In the genomic region with DNA sequence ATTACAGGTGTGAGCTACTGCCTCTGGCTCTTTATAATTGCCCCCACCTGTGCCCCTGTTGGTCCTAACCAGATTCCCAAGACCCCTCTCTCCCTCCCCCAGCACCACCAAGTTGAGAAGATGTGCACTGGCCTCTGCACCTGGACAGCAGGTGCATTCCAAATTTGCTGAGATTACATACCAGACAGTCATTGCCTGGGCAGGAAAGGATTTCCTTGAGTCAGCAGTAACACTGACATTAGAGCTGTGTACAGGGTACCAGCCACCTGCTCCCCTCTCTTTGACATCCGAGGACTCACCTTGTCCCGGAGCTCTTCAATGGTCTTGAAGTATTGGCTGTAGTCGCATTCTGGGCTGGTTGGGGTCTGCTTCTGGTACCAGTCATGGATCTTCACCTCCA, we compare ENCODE assay signal across 37 cellular contexts. TPM values are rescaled to one million over a fixed set of nuclear protein-coding genes. Genes with fewer than 3 reads are reported as not detected.
DNase-seq lines count a peak whose midpoint lies in the region; ATAC-seq, FAIRE-seq and TF ChIP-seq lines count a peak whose summit lies in the region.
"Had no signal": no experiment of that assay in that cellular context is flagged by ENCODE, and none has a peak within 500 bp of the region (broad histone marks: within the 10 kb centered on the region; RNA-seq: fewer than 3 reads in every experiment).

No MANE protein-coding gene starts in this region.

- H3K9ac ChIP-seq in PC-3 (ENCODE audit: low read length) (no peak overlapping the region), H1 (replicated peaks in 1 of 4; ENCODE audit: extremely low read depth in 1 of 4, low read depth in 3 of 4, low read length in 3 of 4) (no peak overlapping the region), kidney (ENCODE audit: low read length in 2 of 2) (no peak overlapping the region)
- H3K9ac ChIP-seq: neural progenitor cell, parathyroid adenoma, SK-N-SH had no signal

- H3K27ac Mint-ChIP-seq in activated T-helper 1 cell treated with anti-CD3 and anti-CD28 coated beads, Interleukin-12 subunit alpha, Interleukin-12 subunit beta, Interleukin-2, Interleukin-4 antibody, amounts not matched to agents 30 ng/mL and 10 ng/mL and 1 ng/mL, durations not matched to agents 14 hours and 24 hours and 36 hours: no peak overlapping the region
- H3K27ac Mint-ChIP-seq: activated B cell treated with CpG ODN at 0.5 μM for 24 hours; activated T-cell treated with anti-CD3 and anti-CD28 coated beads, Interleukin-2, amount 50 U/mL, for 24 hours; CD4-positive, alpha-beta T cell; neural progenitor cell had no signal

- no peak overlapping the region for H3K56ac ChIP-seq in H1 (replicated peaks; ENCODE audit: insufficient read length, low read depth, low read length)

- no peaks in the 10 kb centered on the region for H3K27me3 ChIP-seq in PC-3 (ENCODE audit: low read length)
- no peaks in the 10 kb centered on the region; a peak in 1 of 7 replicates for H3K27me3 ChIP-seq in H1 (replicated peaks in 1 of 4; ENCODE audit: control insufficient read depth in 3 of 4, extremely low read depth in 1 of 4, insufficient read depth in 3 of 4, low read length in 3 of 4)
- H3K27me3 ChIP-seq in suprapubic skin: peaks cover 23% of the 10 kb centered on the region
- H3K27me3 ChIP-seq: neural progenitor cell, right atrium auricular region, testis, uterus had no signal

- DNase-seq in NCI-H2171 treated with DMSO at 0.1 percent for 48 hours (lab: John Stamatoyannopoulos, UW): peak; percentile 27
- no peak for DNase-seq in NCI-H2171 (lab: John Stamatoyannopoulos, UW)
- DNase-seq in PC-3: no peak
- no peak for DNase-seq in H1 (ENCODE audit: low read depth in 1 of 2, low spot score in 2 of 2)
- DNase-seq in suprapubic skin (ENCODE audit: low spot score in 2 of 2): no peak
- no peak for DNase-seq in kidney
- DNase-seq in activated T-helper 1 cell treated with anti-CD3 and anti-CD28 coated beads, Interleukin-12 subunit alpha, Interleukin-12 subunit beta, Interleukin-2, Interleukin-4 antibody, amounts not matched to agents 30 ng/mL and 10 ng/mL and 1 ng/mL, durations not matched to agents 14 hours and 24 hours and 36 hours (ENCODE audit: low spot score): no peak
- DNase-seq in NCI-H1436 (lab: John Stamatoyannopoulos, UW): no peak
- DNase-seq: activated B cell treated with CpG ODN at 0.5 μM for 24 hours; activated CD4-positive, alpha-beta T cell treated with anti-CD3 and anti-CD28 coated beads, Interleukin-2, amount 50 U/mL, for 1 hour; activated T-cell treated with anti-CD3 and anti-CD28 coated beads, Interleukin-2, amount 50 U/mL, for 24 hours; AML-193; caudate nucleus; CD4-positive, alpha-beta T cell; effector CD8-positive, alpha-beta T cell; EL; left ventricle myocardium superior; NCI-H1694; NCI-H526 treated with DMSO at 0.1 percent for 48 hours; SK-N-SH; stimulated activated CD4-positive, alpha-beta T cell treated with anti-CD3 and anti-CD28 coated beads, Interleukin-1b, Interleukin-23, amount 100 ng/mL, for 48 hours; stimulated activated naive CD8-positive, alpha-beta T cell treated with anti-CD3 and anti-CD28 coated beads, Interleukin-15, Interleukin-2, amounts not matched to agents 100 U/mL and 50 U/mL, for 24 hours; testis; uterus had no signal

- FAIRE-seq in H1 (lab: Jason Lieb, UNC) (no peak), kidney (lab: Jason Lieb, UNC) (no peak)
- FAIRE-seq: A204.1, astrocyte, islet of Langerhans had no signal

- H3K4me1 Mint-ChIP-seq in activated T-helper 1 cell treated with anti-CD3 and anti-CD28 coated beads, Interleukin-12 subunit alpha, Interleukin-12 subunit beta, Interleukin-2, Interleukin-4 antibody, amounts not matched to agents 30 ng/mL and 10 ng/mL and 1 ng/mL, durations not matched to agents 14 hours and 24 hours and 36 hours (ENCODE audit: low read depth): no peaks in the 10 kb centered on the region
- H3K4me1 Mint-ChIP-seq: activated B cell treated with CpG ODN at 0.5 μM for 24 hours had no signal

- H3K9me3 Mint-ChIP-seq in activated T-helper 1 cell treated with anti-CD3 and anti-CD28 coated beads, Interleukin-12 subunit alpha, Interleukin-12 subunit beta, Interleukin-2, Interleukin-4 antibody, amounts not matched to agents 30 ng/mL and 10 ng/mL and 1 ng/mL, durations not matched to agents 14 hours and 24 hours and 36 hours: no peaks in the 10 kb centered on the region
- H3K9me3 Mint-ChIP-seq: activated B cell treated with CpG ODN at 0.5 μM for 24 hours; activated T-cell treated with anti-CD3 and anti-CD28 coated beads, Interleukin-2, amount 50 U/mL, for 24 hours; CD4-positive, alpha-beta T cell; neural progenitor cell had no signal

- no peak for TF ChIP-seq RAD21 in H1 (IDR thresholded peaks at IDR 0.05 in 1 of 2, conservative IDR thresholded peaks at IDR 0.05 in 1 of 2; ENCODE audit: low read depth in 2 of 2, low read length in 2 of 2)

- no peak overlapping the region for H2AFZ ChIP-seq in PC-3 (ENCODE audit: low read length)
- H2AFZ ChIP-seq in H1 (ENCODE audit: low read length): no peak overlapping the region
- H2AFZ ChIP-seq: neural progenitor cell, parathyroid adenoma had no signal

- H3K79me1 ChIP-seq in H1 (ENCODE audit: low read depth, low read length): no peaks in the 10 kb centered on the region

- H3K4ac ChIP-seq in H1 (replicated peaks; ENCODE audit: insufficient read length, low read depth, low read length): no peak overlapping the region

- peaks cover 3% of the 10 kb centered on the region for H3K27me3 Mint-ChIP-seq in activated T-helper 1 cell treated with anti-CD3 and anti-CD28 coated beads, Interleukin-12 subunit alpha, Interleukin-12 subunit beta, Interleukin-2, Interleukin-4 antibody, amounts not matched to agents 30 ng/mL and 10 ng/mL and 1 ng/mL, durations not matched to agents 14 hours and 24 hours and 36 hours (ENCODE audit: insufficient read depth)
- H3K27me3 Mint-ChIP-seq: activated T-cell treated with anti-CD3 and anti-CD28 coated beads, Interleukin-2, amount 50 U/mL, for 24 hours had no signal

- H3K4me2 ChIP-seq in PC-3 (ENCODE audit: low read length) (peak overlapping the region; percentile 47), H1 (ENCODE audit: insufficient read depth in 1 of 2, low read depth in 2 of 2, low read length in 2 of 2) (no peak overlapping the region)
- H3K4me2 ChIP-seq: neural progenitor cell, SK-N-SH had no signal

- CTCF ChIA-PET in PC-3 (lab: Charles Lee): interaction anchor here (0.6 to 1.8 kb wide), 2 partner anchors 15 to 31 kb away, joined by 3 to 8 read pairs; no protein-coding TSS in a partner anchor
- CTCF ChIA-PET in H1 (lab: Charles Lee; ENCODE audit: partially characterized antibody): interaction anchor here (1.2 to 3.4 kb wide), 5 partner anchors 31 to 130 kb away, joined by 4 to 13 read pairs (median 6); no protein-coding TSS in a partner anchor

- no peak for TF ChIP-seq POLR2A in H1 (IDR thresholded peaks at IDR 0.05; ENCODE audit: control extremely low read depth in 1 of 2, low read depth in 2 of 2, low read length in 2 of 2)
- TF ChIP-seq POLR2A in suprapubic skin (IDR thresholded peaks at IDR 0.05): no peak

- H3K27ac ChIP-seq in PC-3 (ENCODE audit: low read length): peak overlapping the region; percentile 97; the same call in 1 of the 2 replicates
- H3K27ac ChIP-seq in H1 (ENCODE audit: low read depth, low read length): no peak overlapping the region
- no peak overlapping the region for H3K27ac ChIP-seq in suprapubic skin
- H3K27ac ChIP-seq in kidney (ENCODE audit: low read depth in 2 of 2, low read length in 2 of 2): no peak overlapping the region
- H3K27ac ChIP-seq: coronary artery, HL-60, neural progenitor cell, parathyroid adenoma, right atrium auricular region, testis, uterus had no signal

- 92% methylated on average over 3 of the region's 3 CpGs; no CpG with 5 or more reads in 1 of the 2 experiments for WGBS in H1 (ENCODE audit: extremely low coverage in 1 of 2, insufficient coverage in 1 of 2, insufficient read length in 1 of 2, insufficient replicate concordance in 2 of 2, low coverage in 1 of 2, low lambda C conversion rate in 2 of 2, missing lambda C conversion rate in 1 of 2), 2 experiments
- WGBS in suprapubic skin: 52% methylated on average over 3 of the region's 3 CpGs

- TF ChIP-seq CTCF in PC-3 (conservative IDR thresholded peaks at IDR 0.05; ENCODE audit: low read depth, low read length): no peak
- TF ChIP-seq CTCF in H1 (IDR thresholded peaks at IDR 0.05; ENCODE audit: control extremely low read depth in 1 of 3, insufficient read depth in 1 of 3, low read depth in 1 of 3, low read length in 3 of 3): no peak
- no peak for TF ChIP-seq CTCF in suprapubic skin (IDR thresholded peaks at IDR 0.05)
- no peak for TF ChIP-seq CTCF in kidney (IDR thresholded peaks at IDR 0.05; ENCODE audit: borderline replicate concordance, extremely low read depth, insufficient read depth)

- no peaks in the 10 kb centered on the region for H3K9me2 ChIP-seq in PC-3 (replicated peaks; ENCODE audit: low read length)
- H3K9me2 ChIP-seq: SK-N-SH had no signal

- ATAC-seq in PC-3: no peak
- ATAC-seq: left ventricle myocardium superior; stimulated activated naive CD8-positive, alpha-beta T cell treated with anti-CD3 and anti-CD28 coated beads, Interleukin-15, Interleukin-2, amounts not matched to agents 100 U/mL and 50 U/mL, for 24 hours had no signal

- H4K20me1 ChIP-seq in PC-3 (ENCODE audit: low read length) (no peaks in the 10 kb centered on the region), H1 (replicated peaks in 1 of 2; ENCODE audit: control insufficient read depth in 1 of 2, insufficient read depth in 2 of 2, low read length in 2 of 2) (peaks cover 2 to 3% of the 10 kb centered on the region in 2 experiments)

- H2BK12ac ChIP-seq in H1 (ENCODE audit: low read depth, low read length): peak overlapping the region; percentile 17; the same call in 1 of the 2 replicates

- no peak overlapping the region for H4K8ac ChIP-seq in H1 (ENCODE audit: extremely low read depth, insufficient read depth, low read length)

- H3K18ac ChIP-seq in H1 (ENCODE audit: extremely low read depth, low read length): no peak overlapping the region

- H3K4me1 ChIP-seq in PC-3 (ENCODE audit: insufficient read depth, low read length): peaks cover 55% of the 10 kb centered on the region
- H3K4me1 ChIP-seq in H1 (replicated peaks in 1 of 4; ENCODE audit: control insufficient read depth in 3 of 4, insufficient read depth in 4 of 4, low read length in 3 of 4): peaks cover 0 to 16% (median 10%) of the 10 kb centered on the region in 4 experiments; a peak in 6 of 7 replicates
- peaks cover 33% of the 10 kb centered on the region for H3K4me1 ChIP-seq in suprapubic skin
- peaks cover 0 to under 1% of the 10 kb centered on the region in 2 donors for H3K4me1 ChIP-seq in kidney (ENCODE audit: control insufficient read depth in 1 of 2, insufficient read depth in 1 of 2, low read depth in 1 of 2, low read length in 2 of 2)
- H3K4me1 ChIP-seq: right atrium auricular region, uterus had no signal

- H3K79me2 ChIP-seq in PC-3 (ENCODE audit: low read length): no peaks in the 10 kb centered on the region
- H3K79me2 ChIP-seq in H1 (ENCODE audit: control insufficient read depth in 1 of 2, insufficient read depth in 2 of 2, low read length in 2 of 2): no peaks in the 10 kb centered on the region
- H3K79me2 ChIP-seq: parathyroid adenoma had no signal

- H3K4me3 ChIP-seq in PC-3 (ENCODE audit: low read length) (0 out of 2 replicates have a peak overlapping the region, but pooled peaks have one; percentile 18), H1 (ENCODE audit: extremely low read depth in 1 of 4, insufficient read depth in 2 of 4, low read depth in 3 of 4, low read length in 4 of 4) (no peak overlapping the region), suprapubic skin (peak overlapping the region; percentile 42), kidney (ENCODE audit: low read length in 2 of 2) (no peak overlapping the region)
- H3K4me3 ChIP-seq: coronary artery, neural progenitor cell, right atrium auricular region, testis, uterus had no signal

- H3F3A ChIP-seq in PC-3 (ENCODE audit: low read length, unreplicated experiment): peaks cover 7% of the 10 kb centered on the region

- H2BK5ac ChIP-seq in H1 (ENCODE audit: low read depth, low read length): no peak overlapping the region

- H3K14ac ChIP-seq in H1 (ENCODE audit: insufficient read length): no peak overlapping the region

- H3K9me3 ChIP-seq in PC-3 (ENCODE audit: low read length) (no peaks in the 10 kb centered on the region), H1 (ENCODE audit: insufficient read depth in 2 of 2, low read depth in 1 of 2, low read length in 1 of 2) (no peaks in the 10 kb centered on the region), suprapubic skin (no peaks in the 10 kb centered on the region), kidney (ENCODE audit: control insufficient read depth in 1 of 2, low read length in 2 of 2) (no peaks in the 10 kb centered on the region)
- H3K9me3 ChIP-seq: right atrium auricular region, SK-N-SH, testis, uterus had no signal

- POLR2A ChIA-PET in PC-3 (lab: Charles Lee; ENCODE audit: unreplicated experiment): interaction anchor here (0.6 kb wide), 1 partner anchor 18 kb away, joined by 9 read pairs; no protein-coding TSS in a partner anchor
- POLR2A ChIA-PET in H1 (lab: Charles Lee; ENCODE audit: partially characterized antibody): interaction anchor here (8.0 kb wide), 1 partner anchor 11 kb away, joined by 69 read pairs; the partner anchor contains the start of gene KRT19

- H2BK120ac ChIP-seq in H1 (replicated peaks; ENCODE audit: low read depth, low read length): no peak overlapping the region

- no peak overlapping the region for H2BK20ac ChIP-seq in H1 (ENCODE audit: low read length)

- intact Hi-C loops in PC-3 (cut with micrococcal nuclease): loop anchor here (2.0 to 10.0 kb wide), 2 partner anchors 615 to 713 kb away; no protein-coding TSS in a partner anchor
- intact Hi-C loops in kidney (cut with DNase I): no loop called here
- intact Hi-C loops in activated T-helper 1 cell treated with anti-CD3 and anti-CD28 coated beads, Interleukin-12 subunit alpha, Interleukin-12 subunit beta, Interleukin-2, Interleukin-4 antibody, amounts not matched to agents 30 ng/mL and 10 ng/mL and 1 ng/mL, durations not matched to agents 14 hours and 24 hours and 36 hours (cut with micrococcal nuclease): no loop called here

- no peak overlapping the region for H4K5ac ChIP-seq in H1 (ENCODE audit: insufficient read length, low read depth, low read length)

- no peak overlapping the region for H2BK15ac ChIP-seq in H1 (ENCODE audit: low read length)

- H3K36me3 ChIP-seq in PC-3 (ENCODE audit: low read depth, low read length): peaks cover 8% of the 10 kb centered on the region; the same call in 1 of the 2 replicates
- peaks cover 0 to 8% (median 1%) of the 10 kb centered on the region in 4 experiments; a peak in 2 of 8 replicates for H3K36me3 ChIP-seq in H1 (ENCODE audit: control insufficient read depth in 2 of 4, insufficient read depth in 4 of 4, low read length in 3 of 4)
- H3K36me3 ChIP-seq in suprapubic skin: no peaks in the 10 kb centered on the region
- peaks cover 0 to 4% of the 10 kb centered on the region in 2 donors for H3K36me3 ChIP-seq in kidney (ENCODE audit: control insufficient read depth in 1 of 2, insufficient read depth in 2 of 2, low read length in 2 of 2)
- H3K36me3 ChIP-seq: neural progenitor cell, right atrium auricular region, uterus had no signal

- no peak overlapping the region for H2AK5ac ChIP-seq in H1 (ENCODE audit: low read depth, low read length)

- no peak overlapping the region for H3K23ac ChIP-seq in H1 (ENCODE audit: insufficient read length)

- no peak overlapping the region for H3K4me3 Mint-ChIP-seq in activated T-helper 1 cell treated with anti-CD3 and anti-CD28 coated beads, Interleukin-12 subunit alpha, Interleukin-12 subunit beta, Interleukin-2, Interleukin-4 antibody, amounts not matched to agents 30 ng/mL and 10 ng/mL and 1 ng/mL, durations not matched to agents 14 hours and 24 hours and 36 hours
- H3K4me3 Mint-ChIP-seq: activated B cell treated with CpG ODN at 0.5 μM for 24 hours; activated T-cell treated with anti-CD3 and anti-CD28 coated beads, Interleukin-2, amount 50 U/mL, for 24 hours; CD4-positive, alpha-beta T cell; neural progenitor cell had no signal

- BruUV-seq in PC-3 (replicated peaks; lab: Mats Ljungman, UMichigan): no TSS peak

- no peak overlapping the region for H4K91ac ChIP-seq in H1 (replicated peaks; ENCODE audit: insufficient read length, low read length)

- no peaks in the 10 kb centered on the region for H3K36me3 Mint-ChIP-seq in activated T-helper 1 cell treated with anti-CD3 and anti-CD28 coated beads, Interleukin-12 subunit alpha, Interleukin-12 subunit beta, Interleukin-2, Interleukin-4 antibody, amounts not matched to agents 30 ng/mL and 10 ng/mL and 1 ng/mL, durations not matched to agents 14 hours and 24 hours and 36 hours (ENCODE audit: low read depth)
- H3K36me3 Mint-ChIP-seq: neural progenitor cell had no signal

- TF ChIP-seq EP300 in H1 (IDR thresholded peaks at IDR 0.05; ENCODE audit: borderline replicate concordance in 1 of 2, low read depth in 2 of 2, low read length in 2 of 2): no peak
- TF ChIP-seq EP300 in suprapubic skin (IDR thresholded peaks at IDR 0.05): no peak

- H3K23me2 ChIP-seq in H1 (ENCODE audit: low read depth, low read length): no peaks in the 10 kb centered on the region; the same call in 1 of the 2 replicates

RNA-seq across cellular contexts. Expression of gene KRT15, which starts 0.7 kb away (rescaled TPM):
- 121 and 144 TPM in 2 replicates for total RNA-seq in PC-3 (2014; rRNA removed)
- total RNA-seq in H1 (2021; fragmentation: NEBNext Ultra II Directional; extraction: Animal tissue kit (Norgen Biotek cat#: 25700)): 0.13 and 0.21 TPM in 2 replicates
- polyA plus RNA-seq in H1 (2011; rRNA removed): 0.09 and 0.11 TPM in 2 replicates
- 0.16 TPM for polyA plus RNA-seq in H1 (2011; cell fraction: cytosol; rRNA removed)
- polyA plus RNA-seq in H1 (2011; cell fraction: nucleus; rRNA removed): 0.47 TPM
- polyA plus RNA-seq in H1 (2012, experiment 1 of 2): 0.17 to 0.40 TPM (median 0.23 TPM) in 4 replicates
- not detected for polyA plus RNA-seq in H1 (2012, experiment 2 of 2)
- 0.04 TPM for polyA plus RNA-seq in H1 (2013, experiment 1 of 2)
- 0.42 TPM for polyA plus RNA-seq in H1 (2013, experiment 2 of 2)
- polyA minus RNA-seq in H1 (2011; rRNA and poly(A)+ RNA removed): 0.20 and 0.25 TPM in 2 replicates
- not detected for polyA minus RNA-seq in H1 (2011; cell fraction: cytosol; rRNA and poly(A)+ RNA removed)
- 0.80 TPM for polyA minus RNA-seq in H1 (2011; cell fraction: nucleus; rRNA and poly(A)+ RNA removed)
- 1,000 to 10,000 TPM in 3 of 4 donors, 100 to 1,000 TPM in 1; 690 to 2,507 (median 1,431) TPM for total RNA-seq in suprapubic skin
- 2.8 TPM for total RNA-seq in kidney
- polyA plus RNA-seq in kidney (ENCODE audit: insufficient read depth, low read depth, low replicate concordance): 0.15 TPM
- not detected in 2 replicates for total RNA-seq in activated T-helper 1 cell treated with anti-CD3 and anti-CD28 coated beads, Interleukin-12 subunit alpha, Interleukin-12 subunit beta, Interleukin-2, Interleukin-4 antibody, amounts not matched to agents 30 ng/mL and 10 ng/mL and 1 ng/mL, durations not matched to agents 14 hours and 24 hours and 36 hours
- total RNA-seq: activated B cell treated with CpG ODN at 0.5 μM for 24 hours; CD4-positive, alpha-beta T cell; myocyte; T-helper 1 cell treated with Interleukin-12 subunit alpha and Interleukin-12 subunit beta and Interleukin-4 antibody, amounts not matched to agents 30 ng/mL and 1 ng/mL, for 36 hours had no signal

RNA-seq across cellular contexts. Expression of gene KRT19, which starts 10.1 kb away (rescaled TPM):
- total RNA-seq in PC-3 (2014; rRNA removed): 2,299 and 2,451 TPM in 2 replicates
- 122 and 137 TPM in 2 replicates for total RNA-seq in H1 (2021; fragmentation: NEBNext Ultra II Directional; extraction: Animal tissue kit (Norgen Biotek cat#: 25700))
- polyA plus RNA-seq in H1 (2011; rRNA removed): 120 and 192 TPM in 2 replicates
- polyA plus RNA-seq in H1 (2011; cell fraction: cytosol; rRNA removed): 174 TPM
- 160 TPM for polyA plus RNA-seq in H1 (2011; cell fraction: nucleus; rRNA removed)
- polyA plus RNA-seq in H1 (2012, experiment 1 of 2): 117 to 161 TPM (median 152 TPM) in 4 replicates
- polyA plus RNA-seq in H1 (2012, experiment 2 of 2): 165 TPM
- 70.3 TPM for polyA plus RNA-seq in H1 (2013, experiment 1 of 2)
- polyA plus RNA-seq in H1 (2013, experiment 2 of 2): 64.2 TPM
- polyA minus RNA-seq in H1 (2011; rRNA and poly(A)+ RNA removed): 68.0 and 81.3 TPM in 2 replicates
- polyA minus RNA-seq in H1 (2011; cell fraction: cytosol; rRNA and poly(A)+ RNA removed): 95.6 TPM
- 73.2 TPM for polyA minus RNA-seq in H1 (2011; cell fraction: nucleus; rRNA and poly(A)+ RNA removed)
- total RNA-seq in suprapubic skin: 100 to 1,000 TPM; 180 to 307 (median 215) TPM
- 781 TPM for total RNA-seq in kidney
- 319 TPM for polyA plus RNA-seq in kidney (ENCODE audit: insufficient read depth, low read depth, low replicate concordance)
- not detected in 2 replicates for total RNA-seq in activated T-helper 1 cell treated with anti-CD3 and anti-CD28 coated beads, Interleukin-12 subunit alpha, Interleukin-12 subunit beta, Interleukin-2, Interleukin-4 antibody, amounts not matched to agents 30 ng/mL and 10 ng/mL and 1 ng/mL, durations not matched to agents 14 hours and 24 hours and 36 hours
- total RNA-seq: activated B cell treated with CpG ODN at 0.5 μM for 24 hours; CD4-positive, alpha-beta T cell; myocyte; T-helper 1 cell treated with Interleukin-12 subunit alpha and Interleukin-12 subunit beta and Interleukin-4 antibody, amounts not matched to agents 30 ng/mL and 1 ng/mL, for 36 hours had no signal

RNA-seq across cellular contexts. Expression of gene KRT13, which starts 12.6 kb away (rescaled TPM):
- total RNA-seq in PC-3 (2014; rRNA removed): 1.4 TPM in 2 replicates
- not detected in 2 replicates for total RNA-seq in H1 (2021; fragmentation: NEBNext Ultra II Directional; extraction: Animal tissue kit (Norgen Biotek cat#: 25700))
- 0.09 and 0.17 TPM in 2 replicates for polyA plus RNA-seq in H1 (2011; rRNA removed)
- polyA plus RNA-seq in H1 (2011; cell fraction: cytosol; rRNA removed): not detected
- polyA plus RNA-seq in H1 (2011; cell fraction: nucleus; rRNA removed): not detected
- polyA plus RNA-seq in H1 (2012, experiment 1 of 2): not detected in 4 replicates
- not detected for polyA plus RNA-seq in H1 (2012, experiment 2 of 2)
- polyA plus RNA-seq in H1 (2013, experiment 1 of 2): not detected
- polyA plus RNA-seq in H1 (2013, experiment 2 of 2): not detected
- not detected in 2 replicates for polyA minus RNA-seq in H1 (2011; rRNA and poly(A)+ RNA removed)
- polyA minus RNA-seq in H1 (2011; cell fraction: cytosol; rRNA and poly(A)+ RNA removed): not detected
- polyA minus RNA-seq in H1 (2011; cell fraction: nucleus; rRNA and poly(A)+ RNA removed): not detected
- total RNA-seq in suprapubic skin: under 1 TPM in 1 of 4 donors, not detected in 3; 0.51 TPM
- total RNA-seq in kidney: not detected
- not detected for polyA plus RNA-seq in kidney (ENCODE audit: insufficient read depth, low read depth, low replicate concordance)
- not detected in 2 replicates for total RNA-seq in activated T-helper 1 cell treated with anti-CD3 and anti-CD28 coated beads, Interleukin-12 subunit alpha, Interleukin-12 subunit beta, Interleukin-2, Interleukin-4 antibody, amounts not matched to agents 30 ng/mL and 10 ng/mL and 1 ng/mL, durations not matched to agents 14 hours and 24 hours and 36 hours
- total RNA-seq: activated B cell treated with CpG ODN at 0.5 μM for 24 hours; astrocyte; CD4-positive, alpha-beta T cell; fibroblast of villous mesenchyme; H4; left ventricle myocardium superior; myocyte; right atrium auricular region; T-helper 1 cell treated with Interleukin-12 subunit alpha and Interleukin-12 subunit beta and Interleukin-4 antibody, amounts not matched to agents 30 ng/mL and 1 ng/mL, for 36 hours had no signal

RNA-seq across cellular contexts. Expression of gene KRT36, which starts 28.3 kb away (rescaled TPM):
- not detected in 2 replicates for total RNA-seq in PC-3 (2014; rRNA removed)
- total RNA-seq in H1 (2021; fragmentation: NEBNext Ultra II Directional; extraction: Animal tissue kit (Norgen Biotek cat#: 25700)): not detected in 2 replicates
- not detected in 2 replicates for polyA plus RNA-seq in H1 (2011; rRNA removed)
- not detected for polyA plus RNA-seq in H1 (2011; cell fraction: cytosol; rRNA removed)
- not detected for polyA plus RNA-seq in H1 (2011; cell fraction: nucleus; rRNA removed)
- polyA plus RNA-seq in H1 (2012, experiment 1 of 2): not detected in 4 replicates
- polyA plus RNA-seq in H1 (2012, experiment 2 of 2): not detected
- polyA plus RNA-seq in H1 (2013, experiment 1 of 2): not detected
- not detected for polyA plus RNA-seq in H1 (2013, experiment 2 of 2)
- polyA minus RNA-seq in H1 (2011; rRNA and poly(A)+ RNA removed): not detected in 2 replicates
- polyA minus RNA-seq in H1 (2011; cell fraction: cytosol; rRNA and poly(A)+ RNA removed): not detected
- not detected for polyA minus RNA-seq in H1 (2011; cell fraction: nucleus; rRNA and poly(A)+ RNA removed)
- 1 to 10 TPM in 2 of 4 donors, under 1 TPM in 1, not detected in 1; 0.79 to 3.9 (median 1.2) TPM for total RNA-seq in suprapubic skin
- not detected for total RNA-seq in kidney
- polyA plus RNA-seq in kidney (ENCODE audit: insufficient read depth, low read depth, low replicate concordance): not detected
- not detected in 2 replicates for total RNA-seq in activated T-helper 1 cell treated with anti-CD3 and anti-CD28 coated beads, Interleukin-12 subunit alpha, Interleukin-12 subunit beta, Interleukin-2, Interleukin-4 antibody, amounts not matched to agents 30 ng/mL and 10 ng/mL and 1 ng/mL, durations not matched to agents 14 hours and 24 hours and 36 hours
- total RNA-seq: activated B cell treated with CpG ODN at 0.5 μM for 24 hours; astrocyte; CD4-positive, alpha-beta T cell; epithelial cell of proximal tubule; H4; left ventricle myocardium superior; myocyte; right atrium auricular region; T-helper 1 cell treated with Interleukin-12 subunit alpha and Interleukin-12 subunit beta and Interleukin-4 antibody, amounts not matched to agents 30 ng/mL and 1 ng/mL, for 36 hours; uterus had no signal
- polyA plus RNA-seq: SK-N-SH had no signal

RNA-seq across cellular contexts. Expression of gene KRT35, which starts 37.1 kb away (rescaled TPM):
- total RNA-seq in PC-3 (2014; rRNA removed): not detected in 2 replicates
- not detected in 2 replicates for total RNA-seq in H1 (2021; fragmentation: NEBNext Ultra II Directional; extraction: Animal tissue kit (Norgen Biotek cat#: 25700))
- not detected in 2 replicates for polyA plus RNA-seq in H1 (2011; rRNA removed)
- not detected for polyA plus RNA-seq in H1 (2011; cell fraction: cytosol; rRNA removed)
- not detected for polyA plus RNA-seq in H1 (2011; cell fraction: nucleus; rRNA removed)
- polyA plus RNA-seq in H1 (2012, experiment 1 of 2): not detected in 4 replicates
- polyA plus RNA-seq in H1 (2012, experiment 2 of 2): not detected
- not detected for polyA plus RNA-seq in H1 (2013, experiment 1 of 2)
- polyA plus RNA-seq in H1 (2013, experiment 2 of 2): not detected
- not detected in 2 replicates for polyA minus RNA-seq in H1 (2011; rRNA and poly(A)+ RNA removed)
- not detected for polyA minus RNA-seq in H1 (2011; cell fraction: cytosol; rRNA and poly(A)+ RNA removed)
- polyA minus RNA-seq in H1 (2011; cell fraction: nucleus; rRNA and poly(A)+ RNA removed): not detected
- total RNA-seq in suprapubic skin: 100 to 1,000 TPM in 1 of 4 donors, 10 to 100 TPM in 2, 1 to 10 TPM in 1; 2.5 to 156 (median 38.8) TPM
- total RNA-seq in kidney: not detected
- polyA plus RNA-seq in kidney (ENCODE audit: insufficient read depth, low read depth, low replicate concordance): not detected
- not detected in 2 replicates for total RNA-seq in activated T-helper 1 cell treated with anti-CD3 and anti-CD28 coated beads, Interleukin-12 subunit alpha, Interleukin-12 subunit beta, Interleukin-2, Interleukin-4 antibody, amounts not matched to agents 30 ng/mL and 10 ng/mL and 1 ng/mL, durations not matched to agents 14 hours and 24 hours and 36 hours
- total RNA-seq: activated B cell treated with CpG ODN at 0.5 μM for 24 hours; astrocyte; CD4-positive, alpha-beta T cell; epithelial cell of proximal tubule; fibroblast of villous mesenchyme; H4; left ventricle myocardium superior; myocyte; right atrium auricular region; T-helper 1 cell treated with Interleukin-12 subunit alpha and Interleukin-12 subunit beta and Interleukin-4 antibody, amounts not matched to agents 30 ng/mL and 1 ng/mL, for 36 hours; testis; uterus had no signal
- polyA plus RNA-seq: SK-N-SH had no signal

Comparison
In these comparisons a context has a peak if more than half of its experiments do, and no peak if none do; other contexts are left out.
1. H3K4me3 ChIP-seq: peak in PC-3 (single experiment) and suprapubic skin (single experiment); none in H1 (0 of 4) and kidney (0 of 2).
2. RNA of gene KRT15, which starts 0.7 kb away (total RNA-seq): 690 to 2,507 TPM in suprapubic skin and 121 to 144 TPM in PC-3; 2.8 TPM in kidney (single experiment), 0.13 to 0.21 TPM in H1 and not detected in activated T-helper 1 cell treated with anti-CD3 and anti-CD28 coated beads, Interleukin-12 subunit alpha, Interleukin-12 subunit beta, Interleukin-2, Interleukin-4 antibody, amounts not matched to agents 30 ng/mL and 10 ng/mL and 1 ng/mL, durations not matched to agents 14 hours and 24 hours and 36 hours; every median in the first group is over 10 times any median in the second.
3. RNA of gene KRT19, which starts 10.1 kb away (total RNA-seq): 2,299 to 2,451 TPM in PC-3, 781 TPM in kidney (single experiment), 180 to 307 TPM in suprapubic skin and 122 to 137 TPM in H1; not detected in activated T-helper 1 cell treated with anti-CD3 and anti-CD28 coated beads, Interleukin-12 subunit alpha, Interleukin-12 subunit beta, Interleukin-2, Interleukin-4 antibody, amounts not matched to agents 30 ng/mL and 10 ng/mL and 1 ng/mL, durations not matched to agents 14 hours and 24 hours and 36 hours; every median in the first group is over 100 times any median in the second.